8 cellular contexts compared by ENCODE assay signal in the genomic region with DNA sequence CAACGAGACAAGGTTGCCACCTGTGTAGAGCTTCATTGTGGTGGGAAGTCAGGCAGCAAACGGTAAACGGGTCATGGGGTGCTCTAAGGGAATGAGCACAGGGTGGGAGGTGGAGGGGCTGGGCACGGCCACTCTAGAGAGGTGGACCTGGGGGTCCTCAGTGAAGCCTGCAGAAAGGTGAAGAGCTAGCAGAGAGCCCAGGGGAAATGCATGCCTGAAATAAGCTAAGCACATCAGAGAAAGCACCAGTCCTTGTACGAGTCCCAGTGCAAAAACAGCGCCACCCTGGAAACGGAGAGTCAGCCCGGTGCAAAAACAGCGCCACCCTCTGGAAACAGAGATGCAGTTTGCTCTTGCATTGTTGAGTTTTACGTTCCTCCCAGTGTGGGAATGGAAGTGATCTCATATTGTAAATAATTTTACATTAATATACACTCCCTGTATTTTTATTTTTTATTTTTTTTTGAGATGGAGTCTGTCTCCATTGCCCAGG.
DNase-seq lines count a peak whose midpoint lies in the region; ATAC-seq, FAIRE-seq and TF ChIP-seq lines count a peak whose summit lies in the region.

No MANE protein-coding gene starts in this region.

- H4K20me1 ChIP-seq in H1 (replicated peaks in 1 of 2; ENCODE audit: control insufficient read depth in 1 of 2, insufficient read depth in 2 of 2, low read length in 2 of 2), result no peaks in the 10 kb centered on the region

- H3K4me1 ChIP-seq in H1 (replicated peaks in 1 of 4; ENCODE audit: control insufficient read depth in 3 of 4, insufficient read depth in 4 of 4, low read length in 3 of 4), result peaks cover 0 to 4% (median 2%) of the 10 kb centered on the region in 4 experiments; a peak in 4 of 7 replicates

- TF ChIP-seq EP300 in H1 (IDR thresholded peaks at IDR 0.05; ENCODE audit: borderline replicate concordance in 1 of 2, low read depth in 2 of 2, low read length in 2 of 2), result no peak

- H4K5ac ChIP-seq in H1 (ENCODE audit: insufficient read length, low read depth, low read length), result no peak overlapping the region

- no peak overlapping the region for H2BK15ac ChIP-seq in H1 (ENCODE audit: low read length)

- H2BK12ac ChIP-seq in H1 (ENCODE audit: low read depth, low read length), result no peak overlapping the region

- H3K79me2 ChIP-seq in H1 (ENCODE audit: control insufficient read depth in 1 of 2, insufficient read depth in 2 of 2, low read length in 2 of 2), result peaks cover 0 to 9% of the 10 kb centered on the region in 2 experiments; a peak in 2 of 4 replicates

- 46% methylated on average over 10 of the region's 10 CpGs; no CpG with 5 or more reads in 1 of the 2 experiments for WGBS in H1 (ENCODE audit: extremely low coverage in 1 of 2, insufficient coverage in 1 of 2, insufficient read length in 1 of 2, insufficient replicate concordance in 2 of 2, low coverage in 1 of 2, low lambda C conversion rate in 2 of 2, missing lambda C conversion rate in 1 of 2), 2 experiments

- H3K27ac ChIP-seq in H1 (ENCODE audit: low read depth, low read length), result no peak overlapping the region

- H4K91ac ChIP-seq in H1 (replicated peaks; ENCODE audit: insufficient read length, low read length), result no peak overlapping the region

- H3K4me3 Mint-ChIP-seq in nephron progenitor cell, result no peak overlapping the region

- DNase-seq in COR-L47 (lab: John Stamatoyannopoulos, UW) (peak; percentile 55), HT1080 (ENCODE audit: low read depth) (peak; percentile 15), SKM-1 treated with dmso at 0.1 percent for 144 hours (lab: John Stamatoyannopoulos, UW; ENCODE audit: unreplicated experiment) (peak; percentile 37), H1 (ENCODE audit: low read depth in 1 of 2, low spot score in 2 of 2) (no peak), nephron progenitor cell (no peak), DMS153 (lab: John Stamatoyannopoulos, UW) (no peak)
- no peak for DNase-seq in stimulated activated CD4-positive, alpha-beta T cell treated with anti-CD3 and anti-CD28 coated beads, Interleukin-1b, Interleukin-23, amount 100 ng/mL, for 48 hours

- no peaks in the 10 kb centered on the region for H3K23me2 ChIP-seq in H1 (ENCODE audit: low read depth, low read length)

- CTCF ChIA-PET in H1 (lab: Charles Lee; ENCODE audit: partially characterized antibody), result interaction anchor here (0.6 to 11.3 kb wide), 51 partner anchors 8 to 807 kb away, joined by 3 to 187 read pairs (median 5); partner anchors contain the start of gene CBX4

- TF ChIP-seq CTCF in H1 (IDR thresholded peaks at IDR 0.05; ENCODE audit: control extremely low read depth in 1 of 3, insufficient read depth in 1 of 3, low read depth in 1 of 3, low read length in 3 of 3) (peak; percentile 87 to 98 (median 95)), nephron progenitor cell (IDR thresholded peaks at IDR 0.05) (peak; percentile 49)

- H3K14ac ChIP-seq in H1 (ENCODE audit: insufficient read length), result no peak overlapping the region

- no peak overlapping the region for H4K8ac ChIP-seq in H1 (ENCODE audit: extremely low read depth, insufficient read depth, low read length)

- no peak overlapping the region for H3K23ac ChIP-seq in H1 (ENCODE audit: insufficient read length)

- H3K27ac Mint-ChIP-seq in nephron progenitor cell, result no peak overlapping the region

- H2BK5ac ChIP-seq in H1 (ENCODE audit: low read depth, low read length), result no peak overlapping the region

- H2BK20ac ChIP-seq in H1 (ENCODE audit: low read length), result no peak overlapping the region

- peak; percentile 78 for FAIRE-seq in H1 (lab: Jason Lieb, UNC)

- peaks cover 5% of the 10 kb centered on the region; the same call in 1 of the 2 replicates for H3K79me1 ChIP-seq in H1 (ENCODE audit: low read depth, low read length)

- H3K9me3 ChIP-seq in H1 (ENCODE audit: insufficient read depth in 2 of 2, low read depth in 1 of 2, low read length in 1 of 2), result no peaks in the 10 kb centered on the region

- no peak for ATAC-seq in GM21367 (IDR thresholded peaks at IDR 0.05; ENCODE audit: unreplicated experiment)

- H3K4ac ChIP-seq in H1 (replicated peaks; ENCODE audit: insufficient read length, low read depth, low read length), result no peak overlapping the region

- H3K9ac ChIP-seq in H1 (replicated peaks in 1 of 4; ENCODE audit: extremely low read depth in 1 of 4, low read depth in 3 of 4, low read length in 3 of 4), result no peak overlapping the region

- H3K27me3 Mint-ChIP-seq in nephron progenitor cell (ENCODE audit: low read depth, poor library complexity), result peaks cover 3% of the 10 kb centered on the region

- H3K9me3 Mint-ChIP-seq in nephron progenitor cell, result no peaks in the 10 kb centered on the region

- no peak overlapping the region for H3K4me3 ChIP-seq in H1 (ENCODE audit: extremely low read depth in 1 of 4, insufficient read depth in 2 of 4, low read depth in 3 of 4, low read length in 4 of 4)

- H3K27me3 ChIP-seq in H1 (replicated peaks in 1 of 4; ENCODE audit: control insufficient read depth in 3 of 4, extremely low read depth in 1 of 4, insufficient read depth in 3 of 4, low read length in 3 of 4), result no peaks in the 10 kb centered on the region

- H2AK5ac ChIP-seq in H1 (ENCODE audit: low read depth, low read length), result no peak overlapping the region

- TF ChIP-seq POLR2A in H1 (IDR thresholded peaks at IDR 0.05; ENCODE audit: control extremely low read depth in 1 of 2, low read depth in 2 of 2, low read length in 2 of 2), result no peak

- H3K4me2 ChIP-seq in H1 (ENCODE audit: insufficient read depth in 1 of 2, low read depth in 2 of 2, low read length in 2 of 2), result no peak overlapping the region

- H2BK120ac ChIP-seq in H1 (replicated peaks; ENCODE audit: low read depth, low read length), result no peak overlapping the region

- H3K56ac ChIP-seq in H1 (replicated peaks; ENCODE audit: insufficient read length, low read depth, low read length), result no peak overlapping the region

- no peak overlapping the region for H3K18ac ChIP-seq in H1 (ENCODE audit: extremely low read depth, low read length)

- peak; percentile 77 to 85 for TF ChIP-seq RAD21 in H1 (IDR thresholded peaks at IDR 0.05 in 1 of 2, conservative IDR thresholded peaks at IDR 0.05 in 1 of 2; ENCODE audit: low read depth in 2 of 2, low read length in 2 of 2)

- H3K4me1 Mint-ChIP-seq in nephron progenitor cell, result peaks cover 5% of the 10 kb centered on the region

- POLR2A ChIA-PET in H1 (lab: Charles Lee; ENCODE audit: partially characterized antibody), result interaction anchor here (0.8 to 3.5 kb wide), 6 partner anchors 17 to 131 kb away, joined by 3 to 21 read pairs (median 5); partner anchors contain the start of gene CBX4

- H2AFZ ChIP-seq in H1 (ENCODE audit: low read length), result no peak overlapping the region

- H3K36me3 ChIP-seq in H1 (ENCODE audit: control insufficient read depth in 2 of 4, insufficient read depth in 4 of 4, low read length in 3 of 4), result peaks cover 0 to 6% (median 2%) of the 10 kb centered on the region in 4 experiments; a peak in 1 of 8 replicates

- H3K36me3 Mint-ChIP-seq in nephron progenitor cell (ENCODE audit: low read depth), result peaks cover 50% of the 10 kb centered on the region

TF ChIP-seq in H1, 55 proteins besides CTCF, POLR2A, EP300 and RAD21:
- TF ChIP-seq, protein P1, sequence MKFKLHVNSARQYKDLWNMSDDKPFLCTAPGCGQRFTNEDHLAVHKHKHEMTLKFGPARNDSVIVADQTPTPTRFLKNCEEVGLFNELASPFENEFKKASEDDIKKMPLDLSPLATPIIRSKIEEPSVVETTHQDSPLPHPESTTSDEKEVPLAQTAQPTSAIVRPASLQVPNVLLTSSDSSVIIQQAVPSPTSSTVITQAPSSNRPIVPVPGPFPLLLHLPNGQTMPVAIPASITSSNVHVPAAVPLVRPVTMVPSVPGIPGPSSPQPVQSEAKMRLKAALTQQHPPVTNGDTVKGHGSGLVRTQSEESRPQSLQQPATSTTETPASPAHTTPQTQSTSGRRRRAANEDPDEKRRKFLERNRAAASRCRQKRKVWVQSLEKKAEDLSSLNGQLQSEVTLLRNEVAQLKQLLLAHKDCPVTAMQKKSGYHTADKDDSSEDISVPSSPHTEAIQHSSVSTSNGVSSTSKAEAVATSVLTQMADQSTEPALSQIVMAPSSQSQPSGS (IDR thresholded peaks at IDR 0.05; ENCODE audit: low read length), result no peak
- peak; percentile 22; the same call in 1 of the 2 replicates for TF ChIP-seq GABPA (IDR thresholded peaks at IDR 0.05; ENCODE audit: borderline replicate concordance, insufficient read depth, low read length)
TF ChIP-seq in H1: peak in this region for 1.

Comparison
In these comparisons a context has a peak if more than half of its experiments do, and no peak if none do; other contexts are left out.
1. DNase-seq: peak in COR-L47 (single experiment), HT1080 (single experiment) and SKM-1 treated with dmso at 0.1 percent for 144 hours (single experiment); none in H1 (0 of 2), nephron progenitor cell (single experiment), DMS153 (single experiment) and stimulated activated CD4-positive, alpha-beta T cell treated with anti-CD3 and anti-CD28 coated beads, Interleukin-1b, Interleukin-23, amount 100 ng/mL, for 48 hours (single experiment).